Comparison of ENCODE assay signal across 15 cellular contexts in the genomic region with DNA sequence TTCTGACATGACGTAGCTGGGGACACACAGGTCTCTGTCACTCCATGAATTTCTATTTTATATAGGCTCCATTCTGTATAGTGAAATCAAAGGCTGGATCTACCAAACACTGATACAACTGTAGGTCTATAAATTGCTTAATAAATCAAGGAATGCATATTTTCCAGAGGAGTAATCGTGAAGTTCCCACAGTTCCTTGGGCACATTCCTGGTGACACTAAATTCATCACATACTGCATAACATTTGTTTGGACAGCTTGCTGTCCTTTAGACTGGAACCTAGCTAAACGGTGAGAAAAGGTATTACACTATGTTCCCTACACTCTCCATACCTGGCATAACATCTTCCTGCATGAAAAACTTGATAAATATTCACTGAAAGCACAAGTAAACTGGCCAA.
"Had no signal": no experiment of that assay in that cellular context is flagged by ENCODE, and none has a peak within 500 bp of the region (broad histone marks: within the 10 kb centered on the region; RNA-seq: fewer than 3 reads in every experiment).

No MANE protein-coding gene starts in this region.

- H3K4me1 ChIP-seq: gastroesophageal sphincter, right atrium auricular region, sigmoid colon had no signal

- H3K27ac ChIP-seq: gastroesophageal sphincter, neutrophil, right atrium auricular region, sigmoid colon had no signal

- H3K9me3 ChIP-seq: gastroesophageal sphincter, neutrophil, right atrium auricular region, sigmoid colon had no signal

- ATAC-seq: esophagus mucosa; gastroesophageal sphincter; naive thymus-derived CD4-positive, alpha-beta T cell had no signal

- H3K27me3 ChIP-seq: gastroesophageal sphincter, neutrophil, right atrium auricular region, sigmoid colon had no signal

- H3K4me3 ChIP-seq: gastroesophageal sphincter, right atrium auricular region, sigmoid colon had no signal

- DNase-seq: effector memory CD4-positive, alpha-beta T cell; glutamatergic neuron; kidney; mesendoderm; naive thymus-derived CD4-positive, alpha-beta T cell; nephron progenitor cell; posterior cingulate gyrus; sigmoid colon; small intestine; stimulated activated CD4-positive, alpha-beta T cell treated with anti-CD3 and anti-CD28 coated beads, Interleukin-12 subunit alpha, Interleukin-12 subunit beta, amount 100 ng/mL, for 4 hours; stimulated activated naive CD4-positive, alpha-beta T cell treated with Interleukin-2 at 50 U/mL for 16 hours had no signal
